In the genomic region with DNA sequence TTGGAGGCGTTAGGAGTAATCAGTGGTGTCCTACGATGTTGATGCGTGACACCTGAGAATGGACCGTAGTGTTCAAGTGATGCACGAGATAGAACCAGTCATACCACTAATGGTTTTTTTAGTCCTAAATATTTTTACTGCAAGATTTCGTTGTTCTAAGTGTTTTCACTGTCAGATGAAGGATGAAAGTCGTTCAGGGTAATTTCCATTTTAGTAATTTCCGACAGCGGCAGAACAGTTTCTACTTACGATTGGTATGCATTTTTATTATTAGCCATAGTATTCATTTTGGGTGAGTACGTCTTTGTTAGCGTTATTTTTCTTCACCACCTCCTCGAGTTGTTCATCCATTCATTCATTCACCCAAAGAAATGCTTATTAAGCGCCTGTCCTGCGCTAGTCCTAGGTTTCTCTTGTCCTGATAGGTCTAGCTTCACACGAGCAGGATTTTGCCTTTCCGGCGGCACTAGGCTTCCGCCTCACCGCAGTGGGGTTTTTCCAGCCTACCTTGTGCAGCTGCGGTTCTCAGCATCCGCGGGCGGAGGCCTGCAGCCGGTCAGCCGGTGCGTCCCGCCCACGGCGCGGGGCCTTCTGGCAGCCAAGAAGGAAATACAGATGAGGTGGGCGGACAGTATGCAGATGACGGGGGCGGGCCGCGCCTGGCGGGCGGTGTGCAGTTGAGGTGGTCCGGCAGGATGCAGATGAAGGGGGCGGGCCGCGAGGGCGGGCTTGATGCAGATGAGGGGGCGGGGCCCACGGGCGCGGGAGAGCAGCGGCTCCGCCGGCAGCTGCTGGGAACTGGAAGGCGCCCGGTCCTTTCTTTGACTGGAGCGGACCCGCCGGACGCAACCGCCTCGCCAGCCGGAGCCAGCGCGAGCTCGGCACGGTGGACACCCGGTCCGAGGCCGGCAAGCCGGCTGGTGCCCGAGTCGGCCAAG, we compare ENCODE assay signal across 8 cellular contexts.
DNase-seq lines count a peak whose midpoint lies in the region; ATAC-seq and TF ChIP-seq lines count a peak whose summit lies in the region.

No MANE protein-coding gene starts in this region.

- H3K36me3 ChIP-seq in lung (ENCODE audit: control insufficient read depth in 2 of 2, insufficient read depth in 2 of 2, low read length in 2 of 2): no peaks in the 10 kb centered on the region

- peak overlapping the region in 1 of 2 donors; percentile 84 for H3K27ac ChIP-seq in lung (ENCODE audit: low read depth in 1 of 2, low read length in 1 of 2)

- peaks cover 0 to 5% of the 10 kb centered on the region in 2 donors for H3K4me1 ChIP-seq in lung (ENCODE audit: control insufficient read depth in 2 of 2, insufficient read depth in 2 of 2, low read length in 2 of 2)

- DNase-seq in CD1c-positive myeloid dendritic cell (ENCODE audit: extremely low spot score) (peak; percentile 97), NCI-H82 (lab: John Stamatoyannopoulos, UW) (peak; percentile 99), lung (ENCODE audit: low spot score) (peak; percentile 97)
- peak; percentile 86 to 92 for DNase-seq in activated CD8-positive, alpha-beta memory T cell treated with anti-CD3 and anti-CD28 coated beads for 1 hour (ENCODE audit: extremely low read depth in 1 of 2, low read depth in 1 of 2)
- DNase-seq in effector CD8-positive, alpha-beta T cell (lab: John Stamatoyannopoulos, UW): peak; percentile 89
- DNase-seq in stimulated activated CD4-positive, alpha-beta T cell treated with anti-CD3 and anti-CD28 coated beads, TNF-alpha, amount 100 ng/mL, for 1 hour (ENCODE audit: low read depth in 3 of 3, low spot score in 1 of 3): peak; percentile 80 to 88 (median 81)

- no peak for TF ChIP-seq CTCF in lung (IDR thresholded peaks at IDR 0.05; ENCODE audit: control extremely low read depth, extremely low read depth)

- WGBS in lung, 2 donors: 9 to 11% methylated on average over 57 to 69 of the region's 69 CpGs

- no peaks in the 10 kb centered on the region for H3K9me3 ChIP-seq in lung (ENCODE audit: control insufficient read depth in 2 of 2, insufficient read depth in 1 of 2, low read length in 1 of 2)

- ATAC-seq in GM19395 (IDR thresholded peaks at IDR 0.05; ENCODE audit: unreplicated experiment) (peak; percentile 91), HG03521 (IDR thresholded peaks at IDR 0.05; ENCODE audit: unreplicated experiment) (peak; percentile 94), lung (ENCODE audit: insufficient read depth, low FRiP score) (peak; percentile 98)

- H3K27me3 ChIP-seq in lung (ENCODE audit: control insufficient read depth, insufficient read depth): no peaks in the 10 kb centered on the region

- H3K4me3 ChIP-seq in lung: peak overlapping the region; percentile 51
